8 cellular contexts compared by ENCODE assay signal in genomic region chr12:13278249-13278787, GRCh38.
A peak's percentile ranks its signal among the peaks of the same experiment; 100 is the strongest.
DNase-seq lines count a peak whose midpoint lies in the region; ATAC-seq and TF ChIP-seq lines count a peak whose summit lies in the region.

No MANE protein-coding gene starts in this region.

- peak overlapping the region; percentile 13 for H3K4me3 ChIP-seq in NT2/D1 (ENCODE audit: insufficient read length, low read depth)
- H3K4me3 ChIP-seq in fibroblast of lung (replicated peaks in 1 of 4; ENCODE audit: control extremely low read depth in 1 of 4, insufficient read depth in 1 of 4, low read depth in 3 of 4, low read length in 4 of 4), result peak overlapping the region in 1 of 4 experiments; percentile 15

- peaks cover 3% of the 10 kb centered on the region for H3K4me1 Mint-ChIP-seq in activated T-cell treated with anti-CD3 and anti-CD28 coated beads, Interleukin-2, amount 50 U/mL, for 4 hours (ENCODE audit: low read depth)
- H3K4me1 Mint-ChIP-seq in nephron progenitor cell, result peaks cover 43% of the 10 kb centered on the region
- H3K4me1 Mint-ChIP-seq in stimulated activated naive B cell treated with anti-CD40 and anti-IgM and Interleukin-4, amounts not matched to agents 10 μg/mL and 1 μg/mL and 100 μg/mL, for 72 hours, result peaks cover 3 to 6% of the 10 kb centered on the region in 2 donors

- peaks cover 38% of the 10 kb centered on the region for H3K27me3 Mint-ChIP-seq in activated T-cell treated with anti-CD3 and anti-CD28 coated beads, Interleukin-2, amount 50 U/mL, for 4 hours (ENCODE audit: low read depth)
- peaks cover 6% of the 10 kb centered on the region for H3K27me3 Mint-ChIP-seq in nephron progenitor cell (ENCODE audit: low read depth, poor library complexity)
- H3K27me3 Mint-ChIP-seq in stimulated activated naive B cell treated with anti-CD40 and anti-IgM and Interleukin-4, amounts not matched to agents 10 μg/mL and 1 μg/mL and 100 μg/mL, for 72 hours, result peaks cover 28 to 33% of the 10 kb centered on the region in 2 donors

- TF ChIP-seq CTCF in fibroblast of lung (conservative IDR thresholded peaks at IDR 0.05 in 1 of 2, IDR thresholded peaks at IDR 0.05 in 1 of 2; ENCODE audit: low read depth in 1 of 2, low read length in 2 of 2), result peak; percentile 84 to 96
- TF ChIP-seq CTCF in nephron progenitor cell (IDR thresholded peaks at IDR 0.05), result peak; percentile 99

- DNase-seq in NCI-H510A treated with DMSO at 0.1 percent for 48 hours (lab: John Stamatoyannopoulos, UW) (peak; percentile 29), NCI-H510A (lab: John Stamatoyannopoulos, UW) (no peak), NT2/D1 (ENCODE audit: low read depth, low spot score) (peak; percentile 91), fibroblast of lung (ENCODE audit: low read depth in 2 of 2) (peak; percentile 54 to 65), nephron progenitor cell (peak; percentile 89)
- peak; percentile 55 for DNase-seq in activated T-cell treated with anti-CD3 and anti-CD28 coated beads, Interleukin-2, amount 50 U/mL, for 4 hours
- peak; percentile 29 for DNase-seq in stimulated activated naive B cell treated with anti-CD40 and anti-IgM and Interleukin-4, amounts not matched to agents 10 μg/mL and 1 μg/mL and 100 μg/mL, for 72 hours

- H3K9ac ChIP-seq in NT2/D1 (ENCODE audit: insufficient read length, low read depth), result peak overlapping the region; percentile 76
- no peak overlapping the region for H3K9ac ChIP-seq in fibroblast of lung (ENCODE audit: insufficient read depth, low read length)

- H3K9me3 ChIP-seq in NT2/D1 (ENCODE audit: insufficient read depth, low read length) (peaks cover 6% of the 10 kb centered on the region; the same call in 1 of the 2 replicates), fibroblast of lung (ENCODE audit: control insufficient read depth, insufficient read depth, low read depth, low read length) (no peaks in the 10 kb centered on the region)

- no peaks in the 10 kb centered on the region for H3K9me3 Mint-ChIP-seq in activated T-cell treated with anti-CD3 and anti-CD28 coated beads, Interleukin-2, amount 50 U/mL, for 4 hours
- H3K9me3 Mint-ChIP-seq in nephron progenitor cell, result peaks cover 3% of the 10 kb centered on the region
- H3K9me3 Mint-ChIP-seq in stimulated activated naive B cell treated with anti-CD40 and anti-IgM and Interleukin-4, amounts not matched to agents 10 μg/mL and 1 μg/mL and 100 μg/mL, for 72 hours, result peaks cover 0 to 4% of the 10 kb centered on the region in 2 donors

- no peaks in the 10 kb centered on the region for H3K36me3 Mint-ChIP-seq in activated T-cell treated with anti-CD3 and anti-CD28 coated beads, Interleukin-2, amount 50 U/mL, for 4 hours (ENCODE audit: insufficient read depth)
- no peaks in the 10 kb centered on the region for H3K36me3 Mint-ChIP-seq in nephron progenitor cell (ENCODE audit: low read depth)
- peaks cover 0 to 3% of the 10 kb centered on the region in 2 donors for H3K36me3 Mint-ChIP-seq in stimulated activated naive B cell treated with anti-CD40 and anti-IgM and Interleukin-4, amounts not matched to agents 10 μg/mL and 1 μg/mL and 100 μg/mL, for 72 hours

- H3K27me3 ChIP-seq in NT2/D1 (ENCODE audit: insufficient read depth, insufficient read length) (peaks cover 30% of the 10 kb centered on the region), fibroblast of lung (ENCODE audit: control insufficient read depth, insufficient read depth, low read length) (peaks cover 23% of the 10 kb centered on the region)

- H3K79me2 ChIP-seq in fibroblast of lung (ENCODE audit: control insufficient read depth, insufficient read depth, low read length), result no peaks in the 10 kb centered on the region

- H3K27ac ChIP-seq in fibroblast of lung (ENCODE audit: insufficient read depth, low read length), result no peak overlapping the region

- H3K4me1 ChIP-seq in NT2/D1 (ENCODE audit: insufficient read depth, insufficient read length) (peaks cover 6% of the 10 kb centered on the region), fibroblast of lung (ENCODE audit: control insufficient read depth, extremely low read depth, insufficient read depth, low read length) (no peaks in the 10 kb centered on the region)

- ATAC-seq in HG03159 (IDR thresholded peaks at IDR 0.05; ENCODE audit: unreplicated experiment), result peak; percentile 79
- peak; percentile 90 to 95 for ATAC-seq in activated T-cell treated with anti-CD3 and anti-CD28 coated beads, Interleukin-2, amount 50 U/mL, for 4 hours
- ATAC-seq in stimulated activated naive B cell treated with anti-CD40 and anti-IgM and Interleukin-4, amounts not matched to agents 10 μg/mL and 1 μg/mL and 100 μg/mL, for 72 hours (replicated peaks), result peak; percentile 92 to 93

- H3K36me3 ChIP-seq in NT2/D1 (ENCODE audit: insufficient read depth, insufficient read length, low read length) (no peaks in the 10 kb centered on the region), fibroblast of lung (ENCODE audit: control insufficient read depth, insufficient read depth, low read length) (no peaks in the 10 kb centered on the region)

- H2AFZ ChIP-seq in fibroblast of lung (ENCODE audit: low read length), result peak overlapping the region; percentile 32

- H4K20me1 ChIP-seq in fibroblast of lung (ENCODE audit: control insufficient read depth, extremely low read depth, insufficient read depth, low read length), result no peaks in the 10 kb centered on the region

- H3K4me2 ChIP-seq in fibroblast of lung (ENCODE audit: extremely low read depth, insufficient read depth, low read length), result peak overlapping the region; percentile 60

- no peak overlapping the region for H3K4me3 Mint-ChIP-seq in activated T-cell treated with anti-CD3 and anti-CD28 coated beads, Interleukin-2, amount 50 U/mL, for 4 hours
- peak overlapping the region; percentile 58 for H3K4me3 Mint-ChIP-seq in nephron progenitor cell
- no peak overlapping the region for H3K4me3 Mint-ChIP-seq in stimulated activated naive B cell treated with anti-CD40 and anti-IgM and Interleukin-4, amounts not matched to agents 10 μg/mL and 1 μg/mL and 100 μg/mL, for 72 hours

- no peak overlapping the region for H3K27ac Mint-ChIP-seq in nephron progenitor cell
- no peak overlapping the region for H3K27ac Mint-ChIP-seq in stimulated activated naive B cell treated with anti-CD40 and anti-IgM and Interleukin-4, amounts not matched to agents 10 μg/mL and 1 μg/mL and 100 μg/mL, for 72 hours
